Comparison of ENCODE assay signal across 12 cellular contexts in the genomic region with DNA sequence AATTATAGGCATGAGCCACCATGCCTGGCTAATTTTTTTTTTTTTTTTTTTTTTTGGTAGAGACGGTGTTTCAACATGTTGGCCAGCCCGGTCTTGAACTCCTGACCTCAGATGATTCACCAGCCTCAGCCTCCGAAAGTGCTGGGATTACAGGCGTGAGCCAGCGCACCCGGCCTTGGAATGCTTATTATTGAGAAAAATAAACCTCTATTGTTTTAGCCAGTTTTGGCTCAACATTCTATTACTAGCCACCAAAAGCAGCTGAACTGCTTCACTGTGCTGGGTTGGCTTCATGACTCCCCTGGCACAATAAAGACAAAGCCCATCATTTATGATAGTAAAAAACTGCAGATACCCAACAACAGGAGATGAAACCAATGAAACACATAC.
DNase-seq lines count a peak whose midpoint lies in the region; ATAC-seq and TF ChIP-seq lines count a peak whose summit lies in the region.
"Had no signal": no experiment of that assay in that cellular context is flagged by ENCODE, and none has a peak within 500 bp of the region (broad histone marks: within the 10 kb centered on the region; RNA-seq: fewer than 3 reads in every experiment).

No MANE protein-coding gene starts in this region.

- H3K4me3 ChIP-seq in PC-3 (ENCODE audit: low read length) (no peak overlapping the region), epithelial cell of esophagus (ENCODE audit: low read length) (no peak overlapping the region), aorta (ENCODE audit: low read length in 2 of 2) (no peak overlapping the region)
- H3K4me3 ChIP-seq: psoas muscle had no signal

- BruUV-seq in PC-3 (replicated peaks; lab: Mats Ljungman, UMichigan), result no TSS peak

- no peaks in the 10 kb centered on the region for H3K9me2 ChIP-seq in PC-3 (replicated peaks; ENCODE audit: low read length)

- TF ChIP-seq CTCF in PC-3 (conservative IDR thresholded peaks at IDR 0.05; ENCODE audit: low read depth, low read length) (no peak), epithelial cell of esophagus (IDR thresholded peaks at IDR 0.05; ENCODE audit: insufficient read depth, low read depth, low read length, missing control alignments) (no peak), chondrocyte (IDR thresholded peaks at IDR 0.05) (no peak)

- H4K20me1 ChIP-seq in PC-3 (ENCODE audit: low read length), result no peaks in the 10 kb centered on the region

- H3K9ac ChIP-seq in PC-3 (ENCODE audit: low read length), result no peak overlapping the region

- H3K36me3 Mint-ChIP-seq in chondrocyte (ENCODE audit: low read depth), result no peaks in the 10 kb centered on the region

- ATAC-seq in PC-3, result peak; percentile 51
- ATAC-seq in GM21515 (IDR thresholded peaks at IDR 0.05; ENCODE audit: unreplicated experiment), result no peak
- ATAC-seq in aorta (ENCODE audit: low FRiP score), result no peak

- no peak overlapping the region for H3K27ac Mint-ChIP-seq in chondrocyte (ENCODE audit: unreplicated experiment)

- no peak overlapping the region for H3K27ac ChIP-seq in PC-3 (ENCODE audit: low read length)
- H3K27ac ChIP-seq in aorta (ENCODE audit: low read depth in 1 of 2, low read length in 2 of 2), result no peak overlapping the region
- H3K27ac ChIP-seq: psoas muscle had no signal

- no peak overlapping the region for H2AFZ ChIP-seq in PC-3 (ENCODE audit: low read length)

- H3K9me3 Mint-ChIP-seq in chondrocyte (ENCODE audit: low read depth), result peaks cover 8% of the 10 kb centered on the region

- H3K79me2 ChIP-seq in PC-3 (ENCODE audit: low read length), result no peaks in the 10 kb centered on the region

- H3K4me1 Mint-ChIP-seq in chondrocyte (ENCODE audit: low read depth), result no peaks in the 10 kb centered on the region

- no peaks in the 10 kb centered on the region for H3F3A ChIP-seq in PC-3 (ENCODE audit: low read length, unreplicated experiment)

- H3K36me3 ChIP-seq in PC-3 (ENCODE audit: low read depth, low read length) (0 out of 2 replicates have a peak, but pooled peaks cover 3% of the 10 kb centered on the region), aorta (ENCODE audit: control insufficient read depth in 1 of 2, insufficient read depth in 2 of 2, low read length in 1 of 2) (no peaks in the 10 kb centered on the region)

- peaks cover 12% of the 10 kb centered on the region for H3K4me1 ChIP-seq in PC-3 (ENCODE audit: insufficient read depth, low read length)
- H3K4me1 ChIP-seq in aorta (ENCODE audit: control insufficient read depth in 1 of 2, insufficient read depth in 2 of 2, low read length in 2 of 2), result no peaks in the 10 kb centered on the region
- H3K4me1 ChIP-seq: psoas muscle had no signal

- peak overlapping the region; percentile 43; the same call in 1 of the 2 replicates for H3K4me2 ChIP-seq in PC-3 (ENCODE audit: low read length)

- no peak overlapping the region for H3K4me3 Mint-ChIP-seq in chondrocyte (ENCODE audit: unreplicated experiment)

- CTCF ChIA-PET in PC-3 (lab: Charles Lee), result no interaction called here

- POLR2A ChIA-PET in PC-3 (lab: Charles Lee; ENCODE audit: unreplicated experiment), result no interaction called here

- DNase-seq in Ammon's horn (ENCODE audit: low spot score) (peak; percentile 83), PC-3 (peak; percentile 74), epithelial cell of esophagus (ENCODE audit: low read depth) (peak; percentile 85), midbrain (lab: John Stamatoyannopoulos, UW) (peak; percentile 77), chondrocyte (ENCODE audit: low spot score) (no peak), aorta (no peak), NCI-H1694 treated with DMSO at 0.1 percent for 48 hours (lab: John Stamatoyannopoulos, UW) (no peak)
- DNase-seq: activated CD4-positive, CD25-positive, alpha-beta regulatory T cell; activated effector memory CD4-positive, alpha-beta T cell treated with Interleukin-2 at 50 U/mL for 16 hours; effector CD8-positive, alpha-beta T cell; psoas muscle had no signal

- H3K9me3 ChIP-seq in PC-3 (ENCODE audit: low read length) (peaks cover 6% of the 10 kb centered on the region; the same call in 1 of the 2 replicates), aorta (ENCODE audit: control insufficient read depth, low read length) (peaks cover 1% of the 10 kb centered on the region)

- intact Hi-C loops in PC-3 (cut with micrococcal nuclease) (no loop called here), aorta (cut with DNase I) (loop anchor here in 1 of 2 donors (5.0 kb wide), 1 partner anchor 199 kb away; no protein-coding TSS in a partner anchor)

- H3K27me3 ChIP-seq in PC-3 (ENCODE audit: low read length), result no peaks in the 10 kb centered on the region
- no peaks in the 10 kb centered on the region for H3K27me3 ChIP-seq in aorta (ENCODE audit: control insufficient read depth in 1 of 2, insufficient read depth in 2 of 2, low read length in 1 of 2)

- peaks cover 3% of the 10 kb centered on the region for H3K27me3 Mint-ChIP-seq in chondrocyte (ENCODE audit: low read depth)

- WGBS in aorta, 2 donors, result 41 to 43% methylated on average over 6 of the region's 6 CpGs

Comparison
In these comparisons a context has a peak if more than half of its experiments do, and no peak if none do; other contexts are left out.
1. DNase-seq: peak in Ammon's horn (single experiment), PC-3 (single experiment), epithelial cell of esophagus (single experiment) and midbrain (single experiment); none in chondrocyte (single experiment), aorta (0 of 2) and NCI-H1694 treated with DMSO at 0.1 percent for 48 hours (single experiment).